In the genomic region with DNA sequence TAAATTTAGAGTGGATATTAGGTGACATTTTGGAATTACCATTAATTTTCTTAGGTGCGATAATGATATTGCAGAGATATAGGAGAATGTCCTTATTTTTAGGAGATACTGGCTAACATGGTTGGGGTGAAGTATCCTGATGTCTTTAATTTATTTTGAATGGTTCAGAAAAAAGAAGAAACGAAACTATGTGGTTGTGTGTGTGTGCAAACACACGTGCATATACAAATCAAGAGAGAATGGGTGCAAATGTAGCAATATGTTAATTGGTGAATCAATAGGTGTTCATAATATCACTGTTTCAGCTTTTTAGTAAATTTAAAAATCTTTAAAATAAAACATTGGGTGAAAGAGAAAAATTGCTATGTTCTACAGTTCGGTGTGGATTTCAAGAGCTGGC, we compare ENCODE assay signal across 16 cellular contexts.
DNase-seq lines count a peak whose midpoint lies in the region; ATAC-seq and TF ChIP-seq lines count a peak whose summit lies in the region.
"Had no signal": no experiment of that assay in that cellular context is flagged by ENCODE, and none has a peak within 500 bp of the region (broad histone marks: within the 10 kb centered on the region; RNA-seq: fewer than 3 reads in every experiment).

No MANE protein-coding gene starts in this region.

- DNase-seq in MCF 10A (ENCODE audit: unreplicated experiment) = no peak
- DNase-seq in mammary epithelial cell = no peak
- peak; percentile 72 for DNase-seq in MV-4-11 (lab: John Stamatoyannopoulos, UW)
- no peak for DNase-seq in memory B cell (ENCODE audit: low spot score in 2 of 2)
- DNase-seq in tibial nerve (ENCODE audit: low spot score in 2 of 2) = no peak
- no peak for DNase-seq in SW480 (ENCODE audit: low spot score)
- DNase-seq in heart left ventricle = no peak
- DNase-seq: C1 segment of cervical spinal cord; Calu3; CD4-positive, alpha-beta T cell; DMS 273 treated with DMSO at 0.1 percent for 48 hours; EL; H9 had no signal

- H3K4me1 Mint-ChIP-seq in MCF 10A (ENCODE audit: insufficient read depth, unreplicated experiment) = peaks cover 14% of the 10 kb centered on the region
- peaks cover 9% of the 10 kb centered on the region for H3K4me1 Mint-ChIP-seq in memory B cell
- H3K4me1 Mint-ChIP-seq: GM23338, H9 had no signal

- H3K4me3 Mint-ChIP-seq in MCF 10A (ENCODE audit: unreplicated experiment) (no peak overlapping the region), memory B cell (no peak overlapping the region)
- H3K4me3 Mint-ChIP-seq: B cell; CD4-positive, alpha-beta T cell; GM23338; H9 had no signal

- TF ChIP-seq CTCF in MCF 10A (IDR thresholded peaks at IDR 0.05; ENCODE audit: unreplicated experiment) = no peak
- TF ChIP-seq CTCF in mammary epithelial cell (conservative IDR thresholded peaks at IDR 0.05 in 1 of 2, IDR thresholded peaks at IDR 0.05 in 1 of 2; ENCODE audit: extremely low read depth in 1 of 2, insufficient read depth in 1 of 2, low read depth in 1 of 2, low read length in 2 of 2) = no peak
- no peak for TF ChIP-seq CTCF in OCI-LY3 (IDR thresholded peaks at IDR 0.05; ENCODE audit: low read depth, low read length)
- no peak for TF ChIP-seq CTCF in tibial nerve (IDR thresholded peaks at IDR 0.05)
- no peak for TF ChIP-seq CTCF in heart left ventricle (IDR thresholded peaks at IDR 0.05)

- WGBS in mammary epithelial cell (ENCODE audit: low coverage, missing lambda C conversion rate) = 88% methylated on average over 4 of the region's 4 CpGs
- WGBS in tibial nerve, 2 donors = 84 to 88% methylated on average over 4 of the region's 4 CpGs
- WGBS in heart left ventricle, 4 donors = 92 to 96% (median 95%) methylated on average over 4 of the region's 4 CpGs

- H3K27me3 ChIP-seq in mammary epithelial cell (ENCODE audit: insufficient read depth, low read length) = no peaks in the 10 kb centered on the region
- H3K27me3 ChIP-seq in OCI-LY3 (ENCODE audit: low read depth, low read length) = no peaks in the 10 kb centered on the region
- H3K27me3 ChIP-seq in tibial nerve = no peaks in the 10 kb centered on the region
- H3K27me3 ChIP-seq in heart left ventricle = no peaks in the 10 kb centered on the region

- H3K9me3 ChIP-seq in mammary epithelial cell (replicated peaks; ENCODE audit: insufficient read depth, low read length) = no peaks in the 10 kb centered on the region
- H3K9me3 ChIP-seq in OCI-LY3 (ENCODE audit: insufficient read depth, low read length) = no peaks in the 10 kb centered on the region
- peaks cover 0 to 20% (median 0%) of the 10 kb centered on the region in 4 donors for H3K9me3 ChIP-seq in tibial nerve
- H3K9me3 ChIP-seq in heart left ventricle = peaks cover 0 to 10% (median 0%) of the 10 kb centered on the region in 12 donors

- no peak overlapping the region for H3K27ac Mint-ChIP-seq in MCF 10A (ENCODE audit: low read depth, unreplicated experiment)
- H3K27ac Mint-ChIP-seq in memory B cell = no peak overlapping the region
- H3K27ac Mint-ChIP-seq: B cell; CD4-positive, alpha-beta T cell; GM23338; H9 had no signal

- H3K27ac ChIP-seq in mammary epithelial cell (ENCODE audit: insufficient read depth, low read depth, low read length) (no peak overlapping the region), OCI-LY3 (ENCODE audit: low read length) (no peak overlapping the region), tibial nerve (no peak overlapping the region), heart left ventricle (no peak overlapping the region)

- BruUV-seq in MCF 10A (replicated peaks; lab: Mats Ljungman, UMichigan) = TSS peak; percentile 12
- BruUV-seq in mammary epithelial cell (replicated peaks; lab: Mats Ljungman, UMichigan) = no TSS peak

- H3K4me3 ChIP-seq in mammary epithelial cell (replicated peaks in 1 of 3; ENCODE audit: insufficient read depth in 1 of 3, low read depth in 2 of 3, low read length in 3 of 3) = no peak overlapping the region
- H3K4me3 ChIP-seq in OCI-LY3 (ENCODE audit: low read length) = no peak overlapping the region
- no peak overlapping the region for H3K4me3 ChIP-seq in tibial nerve
- H3K4me3 ChIP-seq in heart left ventricle = no peak overlapping the region
- H3K4me3 ChIP-seq: GM23338 had no signal

- no peaks in the 10 kb centered on the region for H3K9me3 Mint-ChIP-seq in MCF 10A (ENCODE audit: unreplicated experiment)
- H3K9me3 Mint-ChIP-seq in memory B cell = peaks cover 2% of the 10 kb centered on the region
- H3K9me3 Mint-ChIP-seq: CD4-positive, alpha-beta T cell; GM23338; H9 had no signal

- no peaks in the 10 kb centered on the region for H4K20me1 ChIP-seq in mammary epithelial cell (ENCODE audit: insufficient read depth, low read length)
- no peaks in the 10 kb centered on the region for H4K20me1 ChIP-seq in OCI-LY3 (ENCODE audit: insufficient read depth, low read length)

- POLR2A ChIA-PET in MCF 10A (lab: Yijun Ruan, JAX) = no interaction called here

- H3K36me3 ChIP-seq in mammary epithelial cell (ENCODE audit: insufficient read depth, low read length) (no peaks in the 10 kb centered on the region), OCI-LY3 (replicated peaks; ENCODE audit: low read depth, low read length) (no peaks in the 10 kb centered on the region), tibial nerve (peaks cover 0 to 16% (median 0%) of the 10 kb centered on the region in 3 donors), heart left ventricle (peaks cover 0 to 6% (median 0%) of the 10 kb centered on the region in 9 donors)

- dilution Hi-C loops in mammary epithelial cell (cut with HindIII; ENCODE audit: low sequenced_read_pairs) = no loop called here

- TF ChIP-seq EP300 in tibial nerve (IDR thresholded peaks at IDR 0.05) = no peak

- H3K27me3 Mint-ChIP-seq in MCF 10A (ENCODE audit: insufficient read depth, unreplicated experiment) = no peaks in the 10 kb centered on the region
- H3K27me3 Mint-ChIP-seq in memory B cell = no peaks in the 10 kb centered on the region
- H3K27me3 Mint-ChIP-seq: B cell; CD4-positive, alpha-beta T cell had no signal

- peaks cover 6% of the 10 kb centered on the region for H3K36me3 Mint-ChIP-seq in MCF 10A (ENCODE audit: insufficient read depth, unreplicated experiment)
- peaks cover 21% of the 10 kb centered on the region for H3K36me3 Mint-ChIP-seq in memory B cell

- CTCF ChIA-PET in MCF 10A (lab: Yijun Ruan, JAX) (interaction anchor here (0.6 to 0.9 kb wide), 4 partner anchors 38 to 613 kb away, joined by 3 to 6 read pairs (median 3); no protein-coding TSS in a partner anchor), mammary epithelial cell (lab: Charles Lee; ENCODE audit: low non-redundant PET) (no interaction called here)

- H3K4me2 ChIP-seq in mammary epithelial cell (ENCODE audit: insufficient read depth, low read depth, low read length) (no peak overlapping the region), OCI-LY3 (ENCODE audit: low read length) (peak overlapping the region; percentile 16; the same call in 1 of the 2 replicates)
- H3K4me2 ChIP-seq: GM23338 had no signal

- in situ Hi-C loops in mammary epithelial cell (cut with MboI; ENCODE audit: low sequenced_read_pairs in 2 of 2) = no loop called here

- H2AFZ ChIP-seq in mammary epithelial cell (ENCODE audit: low read depth, low read length) (no peak overlapping the region), OCI-LY3 (ENCODE audit: low read depth, low read length) (no peak overlapping the region)
- H2AFZ ChIP-seq: GM23338 had no signal

- H3K4me1 ChIP-seq in mammary epithelial cell (ENCODE audit: insufficient read depth, low read length) (peaks cover 14% of the 10 kb centered on the region), OCI-LY3 (ENCODE audit: low read length) (peaks cover 9% of the 10 kb centered on the region), tibial nerve (peaks cover 0 to 18% (median 0%) of the 10 kb centered on the region in 4 donors), heart left ventricle (peaks cover 0 to 7% (median 0%) of the 10 kb centered on the region in 12 donors)

- peak; percentile 72 for ATAC-seq in memory B cell (ENCODE audit: low read depth)
- ATAC-seq in heart left ventricle = no peak
- ATAC-seq: GM23338 had no signal

- H3K9ac ChIP-seq in mammary epithelial cell (ENCODE audit: insufficient read depth, low read length) (no peak overlapping the region), OCI-LY3 (ENCODE audit: low read length) (no peak overlapping the region)

- intact Hi-C loops in MCF 10A (cut with micrococcal nuclease) = no loop called here
- intact Hi-C loops in mammary epithelial cell (cut with micrococcal nuclease) = no loop called here
- intact Hi-C loops in heart left ventricle (cut with DNase I) = no loop called here

- peaks cover 2% of the 10 kb centered on the region for H3K79me2 ChIP-seq in mammary epithelial cell (ENCODE audit: insufficient read depth, low read length)
- H3K79me2 ChIP-seq in OCI-LY3 (ENCODE audit: low read length) = no peaks in the 10 kb centered on the region

- TF ChIP-seq POLR2A in tibial nerve (IDR thresholded peaks at IDR 0.05) (no peak), heart left ventricle (IDR thresholded peaks at IDR 0.05) (no peak)
